ENCODE assay signal across 9 cellular contexts in the genomic region with DNA sequence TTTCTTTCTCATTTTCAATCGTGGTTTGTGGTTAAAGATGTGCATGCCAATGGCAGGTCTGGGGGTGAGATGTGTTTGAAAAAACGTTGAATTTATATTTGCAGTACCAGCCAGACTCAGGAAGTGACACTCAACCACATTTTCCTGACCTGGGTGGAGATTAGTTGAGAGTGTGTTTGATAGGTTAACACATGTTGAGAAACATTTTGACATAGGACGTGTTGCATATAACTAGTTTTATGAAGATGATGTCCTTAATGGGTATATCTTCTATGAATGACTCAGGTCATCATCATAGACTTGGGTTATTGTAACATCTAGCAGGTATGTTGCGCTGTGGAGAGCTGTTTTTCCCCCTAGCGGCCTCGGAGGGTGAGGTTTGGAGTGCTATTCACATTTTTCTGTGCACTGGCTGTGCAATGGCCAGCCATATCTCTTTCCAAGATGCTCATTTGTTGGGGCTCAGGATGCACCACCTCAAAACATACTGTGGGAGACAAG. TPM values are rescaled to one million over a fixed set of nuclear protein-coding genes. Genes with fewer than 3 reads are reported as not detected.
DNase-seq lines count a peak whose midpoint lies in the region; ATAC-seq and TF ChIP-seq lines count a peak whose summit lies in the region.
"Had no signal": no experiment of that assay in that cellular context is flagged by ENCODE, and none has a peak within 500 bp of the region (broad histone marks: within the 10 kb centered on the region; RNA-seq: fewer than 3 reads in every experiment).

No MANE protein-coding gene starts in this region.

- H3K27me3 Mint-ChIP-seq in activated T-helper 2 cell treated with anti-CD3 and anti-CD28 coated beads, Interferon-gamma antibody, Interleukin-2, Interleukin-4, amounts not matched to agents 10 μg/mL and 5 μg/mL and 100 μg/mL, durations not matched to agents 14 hours and 24 hours and 36 hours (ENCODE audit: low read depth): no peaks in the 10 kb centered on the region
- H3K27me3 Mint-ChIP-seq in endothelial cell (ENCODE audit: unreplicated experiment): no peaks in the 10 kb centered on the region

- peaks cover 7% of the 10 kb centered on the region for H3K9me3 Mint-ChIP-seq in activated T-helper 2 cell treated with anti-CD3 and anti-CD28 coated beads, Interferon-gamma antibody, Interleukin-2, Interleukin-4, amounts not matched to agents 10 μg/mL and 5 μg/mL and 100 μg/mL, durations not matched to agents 14 hours and 24 hours and 36 hours
- no peaks in the 10 kb centered on the region for H3K9me3 Mint-ChIP-seq in endothelial cell (ENCODE audit: unreplicated experiment)

- no peaks in the 10 kb centered on the region for H3K36me3 ChIP-seq in osteoblast (ENCODE audit: insufficient read depth, low read length)
- H3K36me3 ChIP-seq in WERI-Rb-1: no peaks in the 10 kb centered on the region

- H3K27me3 ChIP-seq in osteoblast (ENCODE audit: insufficient read depth, low read length) (peaks cover 11% of the 10 kb centered on the region), WERI-Rb-1 (ENCODE audit: insufficient read depth, low read depth, severe bottlenecking) (no peaks in the 10 kb centered on the region)

- H3K4me3 ChIP-seq in osteoblast (ENCODE audit: insufficient read depth, low read length) (no peak overlapping the region), WERI-Rb-1 (ENCODE audit: low read depth, low read length) (no peak overlapping the region)

- H3K36me3 Mint-ChIP-seq in activated T-helper 2 cell treated with anti-CD3 and anti-CD28 coated beads, Interferon-gamma antibody, Interleukin-2, Interleukin-4, amounts not matched to agents 10 μg/mL and 5 μg/mL and 100 μg/mL, durations not matched to agents 14 hours and 24 hours and 36 hours (ENCODE audit: low read depth): peaks cover 3% of the 10 kb centered on the region
- no peaks in the 10 kb centered on the region for H3K36me3 Mint-ChIP-seq in endothelial cell (ENCODE audit: low read depth, unreplicated experiment)

- H2AFZ ChIP-seq in osteoblast (ENCODE audit: low read length): no peak overlapping the region

- TF ChIP-seq CTCF in osteoblast (IDR thresholded peaks at IDR 0.05; ENCODE audit: extremely low read depth, low read depth, low read length): peak; percentile 40
- no peak for TF ChIP-seq CTCF in WERI-Rb-1 (IDR thresholded peaks at IDR 0.05; ENCODE audit: low read depth, low read length)
- no peak for TF ChIP-seq CTCF in endothelial cell (IDR thresholded peaks at IDR 0.05; ENCODE audit: unreplicated experiment)

- ATAC-seq in GM19025 (IDR thresholded peaks at IDR 0.05; ENCODE audit: low read depth, unreplicated experiment) (peak; percentile 78), HG03060 (IDR thresholded peaks at IDR 0.05; ENCODE audit: low read depth, unreplicated experiment) (peak; percentile 87)

- H3K4me1 Mint-ChIP-seq in activated T-helper 2 cell treated with anti-CD3 and anti-CD28 coated beads, Interferon-gamma antibody, Interleukin-2, Interleukin-4, amounts not matched to agents 10 μg/mL and 5 μg/mL and 100 μg/mL, durations not matched to agents 14 hours and 24 hours and 36 hours (ENCODE audit: low read depth): peaks cover 54% of the 10 kb centered on the region
- H3K4me1 Mint-ChIP-seq in endothelial cell (ENCODE audit: unreplicated experiment): peaks cover 5% of the 10 kb centered on the region

- H3K4me3 Mint-ChIP-seq in activated T-helper 2 cell treated with anti-CD3 and anti-CD28 coated beads, Interferon-gamma antibody, Interleukin-2, Interleukin-4, amounts not matched to agents 10 μg/mL and 5 μg/mL and 100 μg/mL, durations not matched to agents 14 hours and 24 hours and 36 hours (ENCODE audit: low read depth): peak overlapping the region; percentile 80
- no peak overlapping the region for H3K4me3 Mint-ChIP-seq in endothelial cell (ENCODE audit: unreplicated experiment)

- no peaks in the 10 kb centered on the region for H3K9me3 ChIP-seq in osteoblast (ENCODE audit: low read depth, low read length)
- H3K9me3 ChIP-seq in WERI-Rb-1 (ENCODE audit: severe bottlenecking): peaks cover 5% of the 10 kb centered on the region

- no peaks in the 10 kb centered on the region for H3K79me2 ChIP-seq in osteoblast (ENCODE audit: insufficient read depth, low read length)

- intact Hi-C loops in activated T-helper 2 cell treated with anti-CD3 and anti-CD28 coated beads, Interferon-gamma antibody, Interleukin-2, Interleukin-4, amounts not matched to agents 10 μg/mL and 5 μg/mL and 100 μg/mL, durations not matched to agents 14 hours and 24 hours and 36 hours (cut with micrococcal nuclease): loop anchor here (1.0 to 10.0 kb wide), 9 partner anchors 10 to 754 kb away; partner anchors contain the start of genes CPEB2, FAM200B, FBXL5 and TAPT1

- peaks cover 24% of the 10 kb centered on the region for H3K4me1 ChIP-seq in osteoblast (ENCODE audit: insufficient read depth, low read length)

- peak; percentile 57 for DNase-seq in RPMI7951 (ENCODE audit: low read depth)
- peak; percentile 76 for DNase-seq in activated T-helper 2 cell treated with anti-CD3 and anti-CD28 coated beads, Interferon-gamma antibody, Interleukin-2, Interleukin-4, amounts not matched to agents 10 μg/mL and 5 μg/mL and 100 μg/mL, durations not matched to agents 14 hours and 24 hours and 36 hours (ENCODE audit: low spot score)
- DNase-seq in osteoblast (ENCODE audit: insufficient read length, low spot score, missing footprints): peak; percentile 65
- DNase-seq in WERI-Rb-1: no peak
- no peak for DNase-seq in NCI-H1436 (lab: John Stamatoyannopoulos, UW)
- DNase-seq in endothelial cell (ENCODE audit: low spot score): no peak

- peak overlapping the region; percentile 96 for H3K27ac Mint-ChIP-seq in activated T-helper 2 cell treated with anti-CD3 and anti-CD28 coated beads, Interferon-gamma antibody, Interleukin-2, Interleukin-4, amounts not matched to agents 10 μg/mL and 5 μg/mL and 100 μg/mL, durations not matched to agents 14 hours and 24 hours and 36 hours
- H3K27ac Mint-ChIP-seq in endothelial cell (ENCODE audit: unreplicated experiment): no peak overlapping the region

- H3K27ac ChIP-seq in osteoblast (ENCODE audit: low read depth, low read length): no peak overlapping the region
- H3K27ac ChIP-seq in WERI-Rb-1: no peak overlapping the region

- no peaks in the 10 kb centered on the region for H4K20me1 ChIP-seq in osteoblast (ENCODE audit: insufficient read depth, low read length)

- H3K4me2 ChIP-seq in osteoblast (ENCODE audit: insufficient read depth, low read length): no peak overlapping the region

RNA-seq across cellular contexts. Expression of gene CD38, which starts 21.7 kb away (rescaled TPM):
- 0.10 and 0.12 TPM in 2 replicates for total RNA-seq in RPMI7951 (2014; rRNA removed; shearing (Covaris generic))
- total RNA-seq in activated T-helper 2 cell treated with anti-CD3 and anti-CD28 coated beads, Interferon-gamma antibody, Interleukin-2, Interleukin-4, amounts not matched to agents 10 μg/mL and 5 μg/mL and 100 μg/mL, durations not matched to agents 14 hours and 24 hours and 36 hours: 75.3 and 87.1 TPM in 2 replicates
- under 0.01 TPM in 2 replicates for total RNA-seq in osteoblast
- 0.15 TPM for total RNA-seq in endothelial cell (ENCODE audit: unreplicated experiment)
- total RNA-seq: epithelial cell of proximal tubule had no signal

RNA-seq across cellular contexts. Expression of gene BST1, which starts 53.5 kb away (rescaled TPM):
- 15.3 and 21.2 TPM in 2 replicates for total RNA-seq in RPMI7951 (2014; rRNA removed; shearing (Covaris generic))
- total RNA-seq in activated T-helper 2 cell treated with anti-CD3 and anti-CD28 coated beads, Interferon-gamma antibody, Interleukin-2, Interleukin-4, amounts not matched to agents 10 μg/mL and 5 μg/mL and 100 μg/mL, durations not matched to agents 14 hours and 24 hours and 36 hours: 0.50 and 1.8 TPM in 2 replicates
- total RNA-seq in osteoblast (30.6 and 31.8 TPM in 2 replicates), endothelial cell (ENCODE audit: unreplicated experiment) (12.6 TPM)

Comparison
In these comparisons a context has a peak if more than half of its experiments do, and no peak if none do; other contexts are left out.
1. DNase-seq: peak in RPMI7951 (single experiment), activated T-helper 2 cell treated with anti-CD3 and anti-CD28 coated beads, Interferon-gamma antibody, Interleukin-2, Interleukin-4, amounts not matched to agents 10 μg/mL and 5 μg/mL and 100 μg/mL, durations not matched to agents 14 hours and 24 hours and 36 hours (single experiment) and osteoblast (single experiment); none in WERI-Rb-1 (single experiment), NCI-H1436 (single experiment) and endothelial cell (single experiment).
2. RNA of gene CD38, which starts 21.7 kb away (total RNA-seq): 75.3 to 87.1 TPM in activated T-helper 2 cell treated with anti-CD3 and anti-CD28 coated beads, Interferon-gamma antibody, Interleukin-2, Interleukin-4, amounts not matched to agents 10 μg/mL and 5 μg/mL and 100 μg/mL, durations not matched to agents 14 hours and 24 hours and 36 hours; 0.15 TPM in endothelial cell (single experiment), 0.10 to 0.12 TPM in RPMI7951 and under 0.01 TPM in osteoblast; every median in the first group is over 10 times any median in the second.